ENCODE assay signal across 14 cellular contexts in the genomic region with DNA sequence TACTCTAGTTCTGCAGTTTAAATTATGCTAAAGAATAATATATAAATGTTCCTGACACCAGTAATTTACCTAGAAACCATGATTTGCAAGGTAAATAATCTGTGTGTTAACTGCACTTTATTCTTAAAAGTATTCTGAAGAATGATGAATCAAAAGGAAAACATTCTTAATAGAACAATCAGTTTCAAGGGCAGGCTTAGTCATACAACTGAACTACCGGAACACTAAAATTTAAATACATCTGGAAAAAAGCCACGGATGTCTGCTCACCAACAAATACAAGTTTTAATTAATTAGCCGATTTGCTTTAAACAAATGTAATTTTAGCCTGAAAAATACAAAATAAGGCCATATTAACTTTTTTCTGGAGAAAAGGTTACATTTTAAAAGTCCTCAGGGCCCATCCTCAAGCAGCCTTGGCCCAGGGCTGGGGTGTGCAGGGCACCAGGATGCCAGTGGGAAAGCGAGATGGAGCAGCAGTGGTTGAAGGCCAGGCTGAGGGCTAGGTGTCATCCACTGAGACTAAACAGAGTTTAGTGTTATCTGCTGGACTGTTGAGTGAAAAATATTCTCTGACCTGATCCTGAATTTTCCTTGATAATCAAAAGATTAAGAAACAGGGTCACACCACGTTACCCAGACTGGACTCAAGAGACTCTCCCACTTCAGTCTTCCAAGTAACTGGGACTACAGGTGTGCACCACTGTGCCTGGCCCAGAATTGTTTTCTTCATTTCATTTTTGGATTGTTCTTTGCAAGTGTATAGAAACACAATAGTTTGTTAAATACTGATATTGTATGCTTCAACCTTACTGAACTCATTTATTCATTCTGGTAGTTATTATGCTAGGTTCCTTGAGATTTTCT.
DNase-seq lines count a peak whose midpoint lies in the region; ATAC-seq, FAIRE-seq and TF ChIP-seq lines count a peak whose summit lies in the region.
"Had no signal": no experiment of that assay in that cellular context is flagged by ENCODE, and none has a peak within 500 bp of the region (broad histone marks: within the 10 kb centered on the region; RNA-seq: fewer than 3 reads in every experiment).

No MANE protein-coding gene starts in this region.

- H3K9me3 ChIP-seq in pancreas = no peaks in the 10 kb centered on the region

- POLR2A ChIA-PET in RWPE1 (lab: Yijun Ruan, JAX; ENCODE audit: low non-redundant PET) (no interaction called here), HEK293T (lab: Yijun Ruan, JAX) (no interaction called here)

- no peak overlapping the region for H3K27ac Mint-ChIP-seq in natural killer cell

- CTCF ChIA-PET in RWPE1 (lab: Yijun Ruan, JAX) = no interaction called here
- CTCF ChIA-PET in HEK293T (lab: Yijun Ruan, JAX) = no interaction called here

- H3K9me3 Mint-ChIP-seq in natural killer cell = peaks cover 0 to 2% of the 10 kb centered on the region in 2 donors

- peak; percentile 23 for FAIRE-seq in pancreas (lab: Jason Lieb, UNC)

- WGBS in pancreas, 2 donors = 64 to 65% methylated on average over 5 of the region's 5 CpGs

- peak in 1 of 4 donors; percentile 18 for ATAC-seq in pancreas
- ATAC-seq in natural killer cell = no peak

- H3K36me3 Mint-ChIP-seq in natural killer cell = no peaks in the 10 kb centered on the region

- no peaks in the 10 kb centered on the region for H3K36me3 ChIP-seq in pancreas

- peaks cover 9 to 30% (median 24%) of the 10 kb centered on the region in 3 donors for H3K4me1 ChIP-seq in pancreas

- no peak for TF ChIP-seq CTCF in RWPE1 (conservative IDR thresholded peaks at IDR 0.05; ENCODE audit: low read depth)
- no peak for TF ChIP-seq CTCF in pancreas (IDR thresholded peaks at IDR 0.05)
- no peak for TF ChIP-seq CTCF in GM10266 (IDR thresholded peaks at IDR 0.05; ENCODE audit: control insufficient read depth, insufficient read depth, low read depth, missing control alignments)
- TF ChIP-seq CTCF in natural killer cell (IDR thresholded peaks at IDR 0.05) = no peak

- H3K27ac ChIP-seq in RWPE1 (peak overlapping the region; percentile 83), pancreas (peak overlapping the region in 2 of 4 donors; percentile 6 to 20)

- peak; percentile 71 for DNase-seq in Daoy (ENCODE audit: low read depth)
- peak; percentile 68 for DNase-seq in RWPE1 (ENCODE audit: low spot score)
- peak; percentile 65 for DNase-seq in fibroblast of peridontal ligament (ENCODE audit: extremely low read depth)
- no peak for DNase-seq in pancreas
- DNase-seq in HEK293T (ENCODE audit: extremely low spot score) = no peak
- DNase-seq in GM10266 (ENCODE audit: extremely low spot score) = no peak
- DNase-seq in activated CD8-positive, alpha-beta memory T cell treated with anti-CD3 and anti-CD28 coated beads for 24 hours = no peak
- DNase-seq in natural killer cell = no peak
- DNase-seq: activated CD8-positive, alpha-beta memory T cell treated with anti-CD3 and anti-CD28 coated beads, Interleukin-2, amount 50 U/mL, for 4 hours; cortex of kidney; DMS153; islet precursor cell; NCI-H2171 had no signal

- H3K4me3 ChIP-seq in pancreas = no peak overlapping the region
- H3K4me3 ChIP-seq: skin epidermis had no signal

- H3K27me3 ChIP-seq in pancreas = no peaks in the 10 kb centered on the region

- no peak overlapping the region for H3K4me3 Mint-ChIP-seq in natural killer cell

- intact Hi-C loops in pancreas (cut with DNase I) = no loop called here
- intact Hi-C loops in natural killer cell (cut with micrococcal nuclease) = no loop called here

- no peaks in the 10 kb centered on the region for H3K27me3 Mint-ChIP-seq in natural killer cell (ENCODE audit: low read depth in 2 of 2)

- H3K4me1 Mint-ChIP-seq in natural killer cell = no peaks in the 10 kb centered on the region

TF ChIP-seq in HEK293T, 16 proteins besides CTCF, POLR2A, EP300 and RAD21:
- TF ChIP-seq ZNF384 (IDR thresholded peaks at IDR 0.05) = no peak
TF ChIP-seq in HEK293T: peak in this region for 0.

Comparison
In these comparisons a context has a peak if more than half of its experiments do, and no peak if none do; other contexts are left out.
1. DNase-seq: peak in Daoy (single experiment), RWPE1 (single experiment) and fibroblast of peridontal ligament (single experiment); none in pancreas (0 of 6), HEK293T (single experiment), GM10266 (single experiment), activated CD8-positive, alpha-beta memory T cell treated with anti-CD3 and anti-CD28 coated beads for 24 hours (single experiment) and natural killer cell (single experiment).